Comparison of ENCODE assay signal across 20 cellular contexts in genomic region chr13:19573072-19573716, GRCh38. TPM values are rescaled to one million over a fixed set of nuclear protein-coding genes. Genes with fewer than 3 reads are reported as not detected.
"Had no signal": no experiment of that assay in that cellular context is flagged by ENCODE, and none has a peak within 500 bp of the region (broad histone marks: within the 10 kb centered on the region; RNA-seq: fewer than 3 reads in every experiment).

No MANE protein-coding gene starts in this region.

- H3K4me2 ChIP-seq: hepatocyte had no signal

- H3K4me1 ChIP-seq: body of pancreas, esophagus squamous epithelium, left lung, tibial artery had no signal

- H2AFZ ChIP-seq: hepatocyte had no signal

- ATAC-seq: activated T-cell treated with anti-CD3 and anti-CD28 coated beads, Interleukin-2, amount 50 U/mL, for 4 hours; body of pancreas; left lung; naive thymus-derived CD8-positive, alpha-beta T cell; stimulated activated naive B cell treated with anti-CD40 and anti-IgM and Interleukin-4, amounts not matched to agents 10 μg/mL and 1 μg/mL and 100 μg/mL, for 72 hours had no signal

- H3K4me3 ChIP-seq: body of pancreas, coronary artery, esophagus squamous epithelium, hepatocyte, left lung, tibial artery had no signal

- H3K27me3 ChIP-seq: body of pancreas, esophagus squamous epithelium, hepatocyte, left lung, tibial artery had no signal

- H3K27ac ChIP-seq: body of pancreas, coronary artery, esophagus squamous epithelium, hepatocyte, left lung, tibial artery, WERI-Rb-1 had no signal

- H3K9me3 ChIP-seq: body of pancreas, esophagus squamous epithelium, left lung, tibial artery had no signal

- H3K79me2 ChIP-seq: hepatocyte had no signal

- DNase-seq: activated CD4-positive, alpha-beta memory T cell treated with anti-CD3 and anti-CD28 coated beads for 36 hours; activated gamma-delta T cell; activated naive CD8-positive, alpha-beta T cell treated with anti-CD3 and anti-CD28 coated beads for 36 hours; activated T-cell treated with anti-CD3 and anti-CD28 coated beads, Interleukin-2, amount 50 U/mL, for 4 hours; amygdala; body of pancreas; effector CD4-positive, alpha-beta T cell; esophagus squamous epithelium; left lung; mammary epithelial cell; naive thymus-derived CD8-positive, alpha-beta T cell; stimulated activated CD4-positive, alpha-beta T cell treated with anti-CD3 and anti-CD28 coated beads, Interleukin-15, amount 100 ng/mL, for 24 hours; stimulated activated CD4-positive, alpha-beta T cell treated with anti-CD3 and anti-CD28 coated beads, Interleukin-4, amount 100 ng/mL, for 1 hour; stimulated activated naive B cell treated with anti-CD40 and anti-IgM and Interleukin-4, amounts not matched to agents 10 μg/mL and 1 μg/mL and 100 μg/mL, for 72 hours; tibial artery; WERI-Rb-1 had no signal

- H3K36me3 ChIP-seq: esophagus squamous epithelium, left lung, tibial artery, WERI-Rb-1 had no signal

RNA-seq across cellular contexts. Expression of gene TPTE2, which starts 11.9 kb away (rescaled TPM):
- polyA plus RNA-seq: endothelial cell of umbilical vein, hepatocyte, keratinocyte, mammary epithelial cell had no signal
